ENCODE assay signal across 8 cellular contexts in the genomic region with DNA sequence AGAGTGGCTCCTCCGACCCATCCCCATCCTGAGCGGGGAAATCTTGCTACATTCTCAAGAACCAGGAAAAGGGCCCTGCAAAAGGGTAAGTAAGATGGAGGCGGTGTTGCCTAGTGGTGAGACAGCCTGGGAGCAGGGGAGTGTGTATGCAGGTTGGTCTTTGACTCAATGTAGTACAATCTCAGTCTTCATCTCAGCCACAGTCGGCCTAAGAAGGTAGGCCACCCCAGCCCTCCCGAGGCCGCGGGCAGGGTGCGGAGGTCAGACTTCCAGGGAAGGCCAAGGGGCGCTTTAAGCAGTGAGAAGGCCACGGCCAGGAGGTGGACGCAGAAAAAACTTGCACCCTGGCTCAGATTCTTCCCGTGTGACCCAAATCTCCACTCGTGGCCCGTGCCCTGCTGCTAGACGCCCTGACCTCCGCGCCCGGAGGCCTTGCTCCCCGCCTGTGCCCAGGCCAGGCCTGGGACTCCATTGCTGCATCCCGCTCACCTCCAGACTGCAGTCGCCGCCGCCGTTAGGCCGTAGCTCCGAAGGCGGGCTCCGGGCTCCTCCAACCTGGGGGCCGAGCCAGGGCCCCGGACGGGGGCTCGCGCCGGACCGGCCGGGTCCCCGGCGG. TPM values are rescaled to one million over a fixed set of nuclear protein-coding genes. Genes with fewer than 3 reads are reported as not detected.
DNase-seq lines count a peak whose midpoint lies in the region; ATAC-seq, FAIRE-seq and TF ChIP-seq lines count a peak whose summit lies in the region.

No MANE protein-coding gene starts in this region.

- H3K27ac Mint-ChIP-seq in stimulated activated effector memory CD8-positive, alpha-beta T cell treated with anti-CD3 and anti-CD28 coated beads, Interleukin-12 subunit alpha, Interleukin-12 subunit beta, amount 100 ng/mL, for 72 hours = peak overlapping the region; percentile 98

- H3K36me3 ChIP-seq in adrenal gland (replicated peaks in 1 of 2) = peaks cover 0 to 8% of the 10 kb centered on the region in 2 donors
- H3K36me3 ChIP-seq in iPS-20b (ENCODE audit: insufficient read depth, low read depth, low read length) = peaks cover 51% of the 10 kb centered on the region

- peaks cover 90% of the 10 kb centered on the region for H3K36me3 Mint-ChIP-seq in stimulated activated effector memory CD8-positive, alpha-beta T cell treated with anti-CD3 and anti-CD28 coated beads, Interleukin-12 subunit alpha, Interleukin-12 subunit beta, amount 100 ng/mL, for 72 hours

- H3K9me3 Mint-ChIP-seq in stimulated activated effector memory CD8-positive, alpha-beta T cell treated with anti-CD3 and anti-CD28 coated beads, Interleukin-12 subunit alpha, Interleukin-12 subunit beta, amount 100 ng/mL, for 72 hours = no peaks in the 10 kb centered on the region

- no peaks in the 10 kb centered on the region for H3K9me3 ChIP-seq in adrenal gland (replicated peaks in 1 of 3)
- H3K9me3 ChIP-seq in iPS-20b (ENCODE audit: insufficient read depth, low read depth, low read length) = no peaks in the 10 kb centered on the region

- DNase-seq in stimulated activated CD4-positive, alpha-beta T cell treated with anti-CD3 and anti-CD28 coated beads, Interleukin-15, amount 100 ng/mL, for 24 hours = peak; percentile 48
- DNase-seq in stimulated activated CD4-positive, alpha-beta T cell treated with anti-CD3 and anti-CD28 coated beads, Interleukin-12 subunit alpha, Interleukin-12 subunit beta, amount 100 ng/mL, for 4 hours = no peak
- DNase-seq in HEK293T (ENCODE audit: extremely low spot score) = peak; percentile 44
- peak; percentile 45 for DNase-seq in NB4 (ENCODE audit: low read depth)
- DNase-seq in adrenal gland = peak in 1 of 7 donors; percentile 25
- DNase-seq in stimulated activated effector memory CD8-positive, alpha-beta T cell treated with anti-CD3 and anti-CD28 coated beads, Interleukin-12 subunit alpha, Interleukin-12 subunit beta, amount 100 ng/mL, for 72 hours (ENCODE audit: low spot score in 2 of 2) = peak in 1 of 2 donors; percentile 74
- no peak for DNase-seq in H54 (ENCODE audit: insufficient read length, low spot score)

- H3K9ac ChIP-seq in iPS-20b (ENCODE audit: low read depth, low read length) = peak overlapping the region; percentile 96; the same call in 1 of the 2 replicates

- POLR2A ChIA-PET in HEK293T (lab: Yijun Ruan, JAX) = interaction anchor here (0.6 to 2.7 kb wide), 11 partner anchors 8 to 129 kb away, joined by 3 to 23 read pairs (median 4); a partner anchor contains a TSS

- H3K27ac ChIP-seq in adrenal gland (peak overlapping the region in 3 of 5 donors; percentile 94 to 96 (median 95)), iPS-20b (ENCODE audit: low read length) (peak overlapping the region; percentile 19)

- peaks cover 30% of the 10 kb centered on the region for H3K4me1 Mint-ChIP-seq in stimulated activated effector memory CD8-positive, alpha-beta T cell treated with anti-CD3 and anti-CD28 coated beads, Interleukin-12 subunit alpha, Interleukin-12 subunit beta, amount 100 ng/mL, for 72 hours

- ATAC-seq in stimulated activated effector memory CD8-positive, alpha-beta T cell treated with anti-CD3 and anti-CD28 coated beads, Interleukin-12 subunit alpha, Interleukin-12 subunit beta, amount 100 ng/mL, for 72 hours = peak; percentile 73

- WGBS in adrenal gland, 4 donors = 4 to 48% (median 10%) methylated on average over 4 to 38 of the region's 38 CpGs

- CTCF ChIA-PET in HEK293T (lab: Yijun Ruan, JAX) = interaction anchor here (1.4 kb wide), 1 partner anchor 8 kb away, joined by 8 read pairs; no protein-coding TSS in a partner anchor

- H3K4me3 Mint-ChIP-seq in stimulated activated effector memory CD8-positive, alpha-beta T cell treated with anti-CD3 and anti-CD28 coated beads, Interleukin-12 subunit alpha, Interleukin-12 subunit beta, amount 100 ng/mL, for 72 hours = peak overlapping the region; percentile 83

- H3K4me1 ChIP-seq in adrenal gland (replicated peaks in 1 of 2) (peaks cover 5 to 14% of the 10 kb centered on the region in 2 donors), iPS-20b (ENCODE audit: insufficient read depth, low read length) (peaks cover 5% of the 10 kb centered on the region; the same call in 1 of the 2 replicates)

- no peak for TF ChIP-seq POLR2A in NB4 (IDR thresholded peaks at IDR 0.05; ENCODE audit: extremely low read depth, insufficient read length)
- no peak for TF ChIP-seq POLR2A in adrenal gland (IDR thresholded peaks at IDR 0.05)
- TF ChIP-seq POLR2A in H54 (IDR thresholded peaks at IDR 0.05; ENCODE audit: low read depth, low read length) = no peak

- FAIRE-seq in H54 (lab: Jason Lieb, UNC) = no peak

- intact Hi-C loops in adrenal gland (cut with DNase I) = no loop called here

- H3K27me3 ChIP-seq in adrenal gland (no peaks in the 10 kb centered on the region), iPS-20b (ENCODE audit: insufficient read depth, low read length) (no peaks in the 10 kb centered on the region)

- H3K4me3 ChIP-seq in NB4 (ENCODE audit: low read depth, low read length) (peak overlapping the region; percentile 88), adrenal gland (peak overlapping the region in 3 of 4 donors; percentile 65 to 97 (median 66)), iPS-20b (ENCODE audit: low read length) (peak overlapping the region; percentile 90)

- TF ChIP-seq CTCF in NB4 (IDR thresholded peaks at IDR 0.05; ENCODE audit: low read depth, low read length) (no peak), adrenal gland (IDR thresholded peaks at IDR 0.05) (no peak)

TF ChIP-seq in HEK293T, 16 proteins besides CTCF, POLR2A, EP300 and RAD21:
- no peak for TF ChIP-seq LEF1 (IDR thresholded peaks at IDR 0.05; ENCODE audit: borderline replicate concordance)
- TF ChIP-seq SP1 (IDR thresholded peaks at IDR 0.05) = no peak
- no peak for TF ChIP-seq SUZ12 (IDR thresholded peaks at IDR 0.05)
- TF ChIP-seq FOXK2 (IDR thresholded peaks at IDR 0.05) = no peak
- TF ChIP-seq FOXM1 (IDR thresholded peaks at IDR 0.05; ENCODE audit: borderline replicate concordance) = no peak
- TF ChIP-seq CTBP1 (IDR thresholded peaks at IDR 0.05; ENCODE audit: borderline replicate concordance) = no peak
- TF ChIP-seq BHLHE40 (IDR thresholded peaks at IDR 0.05; ENCODE audit: borderline replicate concordance) = no peak
- TF ChIP-seq FOXA1 (IDR thresholded peaks at IDR 0.05) = no peak
- no peak for TF ChIP-seq TARDBP (IDR thresholded peaks at IDR 0.05)
- TF ChIP-seq, protein P1, sequence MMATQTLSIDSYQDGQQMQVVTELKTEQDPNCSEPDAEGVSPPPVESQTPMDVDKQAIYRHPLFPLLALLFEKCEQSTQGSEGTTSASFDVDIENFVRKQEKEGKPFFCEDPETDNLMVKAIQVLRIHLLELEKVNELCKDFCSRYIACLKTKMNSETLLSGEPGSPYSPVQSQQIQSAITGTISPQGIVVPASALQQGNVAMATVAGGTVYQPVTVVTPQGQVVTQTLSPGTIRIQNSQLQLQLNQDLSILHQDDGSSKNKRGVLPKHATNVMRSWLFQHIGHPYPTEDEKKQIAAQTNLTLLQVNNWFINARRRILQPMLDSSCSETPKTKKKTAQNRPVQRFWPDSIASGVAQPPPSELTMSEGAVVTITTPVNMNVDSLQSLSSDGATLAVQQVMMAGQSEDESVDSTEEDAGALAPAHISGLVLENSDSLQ (IDR thresholded peaks at IDR 0.05) = no peak

RNA-seq across cellular contexts. Expression of a gene that starts 0.4 kb away (rescaled TPM):
- 1 to 10 TPM in 7 of 8 donors, under 1 TPM in 1; 0.79 to 4.9 (median 2.7) TPM for total RNA-seq in adrenal gland
- 1 to 10 TPM in 2 of 3 donors, under 1 TPM in 1; 0.97 to 2.4 (median 1.0) TPM for polyA plus RNA-seq in adrenal gland

RNA-seq across cellular contexts. Expression of a gene that starts 0.5 kb away (rescaled TPM):
- 10 to 100 TPM in 7 of 8 donors, 1 to 10 TPM in 1; 5.0 to 18.8 (median 14.1) TPM for total RNA-seq in adrenal gland
- 10 to 100 TPM; 14.2 to 29.0 (median 15.5) TPM for polyA plus RNA-seq in adrenal gland

RNA-seq across cellular contexts. Expression of a gene that starts 14.2 kb away (rescaled TPM):
- total RNA-seq in adrenal gland = 10 to 100 TPM; 19.1 to 40.5 (median 25.0) TPM
- polyA plus RNA-seq in adrenal gland = 10 to 100 TPM; 19.3 to 36.6 (median 25.9) TPM

RNA-seq across cellular contexts. Expression of a gene that starts 19.7 kb away (rescaled TPM):
- not detected for total RNA-seq in adrenal gland
- not detected for polyA plus RNA-seq in adrenal gland

RNA-seq across cellular contexts. Expression of a gene that starts 41.7 kb away (rescaled TPM):
- 1 to 10 TPM in 7 of 8 donors, under 1 TPM in 1; 0.87 to 9.1 (median 2.5) TPM for total RNA-seq in adrenal gland
- polyA plus RNA-seq in adrenal gland = 1 to 10 TPM; 1.9 to 5.9 (median 5.5) TPM

Comparison
In these comparisons a context has a peak if more than half of its experiments do, and no peak if none do; other contexts are left out.
1. DNase-seq: peak in stimulated activated CD4-positive, alpha-beta T cell treated with anti-CD3 and anti-CD28 coated beads, Interleukin-15, amount 100 ng/mL, for 24 hours (single experiment), HEK293T (single experiment) and NB4 (single experiment); none in stimulated activated CD4-positive, alpha-beta T cell treated with anti-CD3 and anti-CD28 coated beads, Interleukin-12 subunit alpha, Interleukin-12 subunit beta, amount 100 ng/mL, for 4 hours (single experiment) and H54 (single experiment).
2. Peak in every context shown above with its lines, with median percentiles within 50 percentile points of each other: H3K4me3 ChIP-seq.